Comparison of ENCODE assay signal across 8 cellular contexts in genomic region chr6:31540640-31541039, GRCh38. TPM values are rescaled to one million over a fixed set of nuclear protein-coding genes. Genes with fewer than 3 reads are reported as not detected.
A peak's percentile ranks its signal among the peaks of the same experiment; 100 is the strongest.
DNase-seq lines count a peak whose midpoint lies in the region; ATAC-seq and TF ChIP-seq lines count a peak whose summit lies in the region.

No MANE protein-coding gene starts in this region.

- H3K27me3 ChIP-seq in RWPE2 (ENCODE audit: insufficient read depth, poor library complexity, severe bottlenecking), result no peaks in the 10 kb centered on the region
- no peaks in the 10 kb centered on the region for H3K27me3 ChIP-seq in esophagus squamous epithelium
- no peaks in the 10 kb centered on the region for H3K27me3 ChIP-seq in parathyroid adenoma (ENCODE audit: control insufficient read depth, insufficient read depth, low read length)

- no TSS peak for BruUV-seq in Calu3 (replicated peaks; lab: Mats Ljungman, UMichigan)

- H3K27ac ChIP-seq in RWPE2 (ENCODE audit: poor library complexity, severe bottlenecking) (peak overlapping the region; percentile 87), esophagus squamous epithelium (peak overlapping the region; percentile 93 to 99 (median 94)), parathyroid adenoma (peak overlapping the region; percentile 92)

- H3K27me3 Mint-ChIP-seq in Calu3 (ENCODE audit: unreplicated experiment), result no peaks in the 10 kb centered on the region

- H3K4me3 ChIP-seq in RWPE2 (ENCODE audit: severe bottlenecking), result peak overlapping the region; percentile 48
- H3K4me3 ChIP-seq in esophagus squamous epithelium, result peak overlapping the region; percentile 58 to 87 (median 74)
- H3K4me3 ChIP-seq in parathyroid adenoma (ENCODE audit: low read depth, low read length), result peak overlapping the region; percentile 99

- peaks cover 36% of the 10 kb centered on the region for H3K4me1 Mint-ChIP-seq in Calu3 (ENCODE audit: low read depth, unreplicated experiment)

- peak overlapping the region; percentile 90 for H3K9ac ChIP-seq in parathyroid adenoma

- H3K4me2 ChIP-seq in parathyroid adenoma (ENCODE audit: low read length), result peak overlapping the region; percentile 59

- H3K9me3 ChIP-seq in RWPE2 (ENCODE audit: severe bottlenecking) (no peaks in the 10 kb centered on the region), esophagus squamous epithelium (no peaks in the 10 kb centered on the region), parathyroid adenoma (ENCODE audit: control insufficient read depth, low read length) (no peaks in the 10 kb centered on the region)

- no peaks in the 10 kb centered on the region for H3K9me3 Mint-ChIP-seq in Calu3 (ENCODE audit: low read depth, unreplicated experiment)

- intact Hi-C loops in Calu3 (cut with micrococcal nuclease; ENCODE audit: unreplicated experiment), result loop anchor here (1.0 kb wide), 2 partner anchors 43 to 47 kb away; no protein-coding TSS in a partner anchor
- intact Hi-C loops in esophagus squamous epithelium (cut with DNase I), result no loop called here

- H3K79me2 ChIP-seq in parathyroid adenoma, result peaks cover 36% of the 10 kb centered on the region

- H3K4me1 ChIP-seq in RWPE2 (ENCODE audit: insufficient read depth, poor library complexity, severe bottlenecking) (peaks cover 12% of the 10 kb centered on the region), esophagus squamous epithelium (peaks cover 24 to 60% (median 37%) of the 10 kb centered on the region in 3 donors), parathyroid adenoma (peaks cover 20% of the 10 kb centered on the region)

- TF ChIP-seq POLR2A in esophagus squamous epithelium (IDR thresholded peaks at IDR 0.05), result no peak

- ATAC-seq in RWPE2 (ENCODE audit: low read depth) (no peak), HG02763 (IDR thresholded peaks at IDR 0.05; ENCODE audit: unreplicated experiment) (no peak)

- peaks cover 65% of the 10 kb centered on the region for H3K36me3 ChIP-seq in RWPE2 (ENCODE audit: low read depth)
- peaks cover 33 to 48% (median 38%) of the 10 kb centered on the region in 3 donors for H3K36me3 ChIP-seq in esophagus squamous epithelium
- H3K36me3 ChIP-seq in parathyroid adenoma (ENCODE audit: control insufficient read depth, insufficient read depth, low read length), result no peaks in the 10 kb centered on the region

- TF ChIP-seq CTCF in Calu3 (IDR thresholded peaks at IDR 0.05; ENCODE audit: unreplicated experiment) (no peak), RWPE2 (IDR thresholded peaks at IDR 0.05; ENCODE audit: poor library complexity, severe bottlenecking) (no peak), esophagus squamous epithelium (IDR thresholded peaks at IDR 0.05) (no peak), parathyroid adenoma (IDR thresholded peaks at IDR 0.05) (no peak)

- DNase-seq in Calu3 (no peak), RWPE2 (ENCODE audit: low spot score) (no peak), esophagus squamous epithelium (lab: John Stamatoyannopoulos, UW) (no peak), NCI-H226 (no peak), cerebellar cortex (ENCODE audit: low spot score) (no peak), COLO829 (ENCODE audit: low spot score) (no peak)

- WGBS in esophagus squamous epithelium, 2 donors, result 8 to 9% methylated on average over 4 of the region's 4 CpGs

- CTCF ChIA-PET in Calu3 (lab: Charles Lee), result interaction anchor here (1.0 to 3.3 kb wide), 9 partner anchors 11 to 197 kb away, joined by 3 to 16 read pairs (median 7); partner anchors contain the start of genes MCCD1 and MICB

- no peak overlapping the region for H2AFZ ChIP-seq in parathyroid adenoma

- peak overlapping the region; percentile 88 for H3K27ac Mint-ChIP-seq in Calu3 (ENCODE audit: unreplicated experiment)

- H3K36me3 Mint-ChIP-seq in Calu3 (ENCODE audit: insufficient read depth, unreplicated experiment), result peaks cover 72% of the 10 kb centered on the region

- H3K4me3 Mint-ChIP-seq in Calu3 (ENCODE audit: low read depth, unreplicated experiment), result peak overlapping the region; percentile 70

RNA-seq across cellular contexts. Expression of gene DDX39B, which starts 1.2 kb away (rescaled TPM):
- total RNA-seq in Calu3 (2022), result 631 and 646 TPM in 2 replicates
- 100 to 1,000 TPM; 173 to 320 (median 259) TPM for total RNA-seq in esophagus squamous epithelium

RNA-seq across cellular contexts. Expression of gene ATP6V1G2, which starts 5.8 kb away (rescaled TPM):
- total RNA-seq in Calu3 (2022) (1.0 and 1.5 TPM in 2 replicates), esophagus squamous epithelium (1 to 10 TPM in 1 of 4 donors, under 1 TPM in 1, not detected in 2; 0.21 to 2.1 TPM)

RNA-seq across cellular contexts. Expression of gene NFKBIL1, which starts 6.8 kb away (rescaled TPM):
- total RNA-seq in Calu3 (2022), result 33.5 and 34.0 TPM in 2 replicates
- total RNA-seq in esophagus squamous epithelium, result 10 to 100 TPM in 3 of 4 donors, 1 to 10 TPM in 1; 7.8 to 25.2 (median 16.7) TPM

RNA-seq across cellular contexts. Expression of gene MCCD1, which starts 11.9 kb away (rescaled TPM):
- not detected in 2 replicates for total RNA-seq in Calu3 (2022)
- not detected for total RNA-seq in esophagus squamous epithelium

RNA-seq across cellular contexts. Expression of gene LTA, which starts 31.4 kb away (rescaled TPM):
- total RNA-seq in Calu3 (2022) (not detected in 2 replicates), esophagus squamous epithelium (not detected)

Comparison
In these comparisons a context has a peak if more than half of its experiments do, and no peak if none do; other contexts are left out.
1. H3K4me3 ChIP-seq: peak in every context shown above with its lines; median percentile 99 in parathyroid adenoma; 74 in esophagus squamous epithelium; 48 in RWPE2.